12 cellular contexts compared by ENCODE assay signal in the genomic region with DNA sequence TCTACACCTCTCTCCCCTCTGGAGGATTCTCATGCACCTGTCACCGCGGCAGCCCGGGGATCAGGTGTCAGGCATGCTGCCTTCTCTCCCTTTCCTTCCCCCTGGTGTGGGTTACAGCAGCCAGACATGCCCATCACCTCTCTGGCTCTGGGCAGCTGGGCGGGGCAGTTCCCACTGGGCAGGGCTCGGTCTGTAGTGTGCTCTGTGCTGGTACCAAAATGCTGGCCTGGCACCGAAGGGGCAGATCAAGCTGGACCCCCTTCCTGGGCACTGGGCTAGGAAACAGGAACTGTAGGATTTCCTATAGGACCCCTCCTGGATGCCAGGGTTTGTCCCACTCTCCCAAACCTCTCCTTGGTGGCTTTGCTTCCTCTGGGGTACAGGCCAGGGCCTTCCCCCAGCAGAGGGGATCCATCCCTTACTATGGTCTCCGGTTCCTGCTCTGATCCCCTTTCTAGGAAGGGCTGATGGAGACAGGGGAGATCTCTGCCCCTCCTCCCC. TPM values are rescaled to one million over a fixed set of nuclear protein-coding genes. Genes with fewer than 3 reads are reported as not detected.
DNase-seq lines count a peak whose midpoint lies in the region; ATAC-seq and TF ChIP-seq lines count a peak whose summit lies in the region.
"Had no signal": no experiment of that assay in that cellular context is flagged by ENCODE, and none has a peak within 500 bp of the region (broad histone marks: within the 10 kb centered on the region; RNA-seq: fewer than 3 reads in every experiment).

No MANE protein-coding gene starts in this region.

- no peaks in the 10 kb centered on the region for H3K27me3 Mint-ChIP-seq in Caco-2 (ENCODE audit: insufficient read depth, unreplicated experiment)

- no peak for TF ChIP-seq CTCF in Caco-2 (IDR thresholded peaks at IDR 0.05; ENCODE audit: insufficient read depth in 1 of 2, low read depth in 1 of 2, low read length in 1 of 2, severe bottlenecking in 1 of 2, unreplicated experiment in 1 of 2)
- no peak for TF ChIP-seq CTCF in epithelial cell of proximal tubule (conservative IDR thresholded peaks at IDR 0.05; ENCODE audit: low read depth, low read length)
- TF ChIP-seq CTCF in prostate gland (IDR thresholded peaks at IDR 0.05) = no peak

- in situ Hi-C loops in G401 (cut with HindIII; ENCODE audit: low sequenced_read_pairs) = no loop called here

- no peaks in the 10 kb centered on the region for H3K27me3 ChIP-seq in Caco-2 (replicated peaks; ENCODE audit: control insufficient read depth, insufficient read depth, low read length)
- H3K27me3 ChIP-seq in prostate gland (replicated peaks; ENCODE audit: insufficient read depth) = no peaks in the 10 kb centered on the region

- H3K27ac ChIP-seq in prostate gland = no peak overlapping the region

- ATAC-seq in HG02840 (IDR thresholded peaks at IDR 0.05; ENCODE audit: low FRiP score, unreplicated experiment) (no peak), HG02610 (IDR thresholded peaks at IDR 0.05; ENCODE audit: unreplicated experiment) (no peak)

- CTCF ChIA-PET in Caco-2 (lab: Charles Lee) = interaction anchor here (0.6 to 1.9 kb wide), 2 partner anchors 19 to 28 kb away, joined by 5 to 7 read pairs; no protein-coding TSS in a partner anchor

- peaks cover 19% of the 10 kb centered on the region for H3K4me1 Mint-ChIP-seq in Caco-2 (ENCODE audit: low read depth, unreplicated experiment)

- peaks cover 24% of the 10 kb centered on the region for H3K36me3 Mint-ChIP-seq in Caco-2 (ENCODE audit: insufficient read depth, unreplicated experiment)

- H3K9me3 Mint-ChIP-seq in Caco-2 (ENCODE audit: unreplicated experiment) = no peaks in the 10 kb centered on the region

- H3K4me1 ChIP-seq in Caco-2 (peaks cover 31% of the 10 kb centered on the region), prostate gland (replicated peaks) (peaks cover 2% of the 10 kb centered on the region)

- DNase-seq in Caco-2 (peak in 1 of 2 experiments; percentile 18), NCI-H2196 treated with DMSO at 0.1 percent for 48 hours (lab: John Stamatoyannopoulos, UW; ENCODE audit: unreplicated experiment) (peak; percentile 15), epithelial cell of proximal tubule (ENCODE audit: low read depth) (no peak), myocyte (ENCODE audit: low read depth) (peak; percentile 58), prostate gland (ENCODE audit: low spot score) (no peak), G401 (ENCODE audit: low spot score) (no peak)
- DNase-seq: islet precursor cell, NCI-H446 treated with DMSO at 0.1 percent for 48 hours had no signal

- intact Hi-C loops in Caco-2 (cut with micrococcal nuclease; ENCODE audit: unreplicated experiment) = loop anchor here (1.0 kb wide), 1 partner anchor 19 kb away; no protein-coding TSS in a partner anchor
- intact Hi-C loops in prostate gland (cut with DNase I) = no loop called here

- POLR2A ChIA-PET in Caco-2 (lab: Charles Lee) = interaction anchor here (0.6 kb wide), 1 partner anchor 18 kb away, joined by 4 read pairs; the partner anchor contains the start of gene PES1

- peaks cover 2% of the 10 kb centered on the region; the same call in 1 of the 2 replicates for H3K36me3 ChIP-seq in Caco-2 (ENCODE audit: control insufficient read depth, insufficient read depth, low read length)
- peaks cover 16 to 19% of the 10 kb centered on the region in 2 donors for H3K36me3 ChIP-seq in prostate gland

- no peak for TF ChIP-seq POLR2A in prostate gland (IDR thresholded peaks at IDR 0.05)

- no TSS peak for BruUV-seq in Caco-2 (replicated peaks; lab: Mats Ljungman, UMichigan)

- peak overlapping the region; percentile 63 for H3K27ac Mint-ChIP-seq in Caco-2 (ENCODE audit: unreplicated experiment)
- H3K27ac Mint-ChIP-seq: IgD-negative memory B cell had no signal

- peak overlapping the region; percentile 71 for H3K4me3 Mint-ChIP-seq in Caco-2 (ENCODE audit: unreplicated experiment)
- H3K4me3 Mint-ChIP-seq: IgD-negative memory B cell had no signal

- H3K4me3 ChIP-seq in Caco-2 (ENCODE audit: low read depth, low read length) (peak overlapping the region; percentile 73), epithelial cell of proximal tubule (ENCODE audit: low read depth, low read length) (peak overlapping the region; percentile 56), prostate gland (no peak overlapping the region)

- H3K9me3 ChIP-seq in Caco-2 = no peaks in the 10 kb centered on the region
- H3K9me3 ChIP-seq in prostate gland = no peaks in the 10 kb centered on the region

- 45% methylated on average over 7 of the region's 7 CpGs for WGBS in prostate gland

RNA-seq across cellular contexts. Expression of gene GAL3ST1, which starts 0.8 kb away (rescaled TPM):
- total RNA-seq in Caco-2 (2022) = 8.9 and 14.2 TPM in 2 replicates
- total RNA-seq in epithelial cell of proximal tubule = 4.1 and 11.4 TPM in 2 replicates
- total RNA-seq in myocyte = not detected in 2 replicates
- polyA plus RNA-seq in myocyte (2012) = 0.06 TPM
- 1 to 10 TPM; 1.1 to 9.7 TPM for total RNA-seq in prostate gland
- 3.9 TPM in 1 of 2 replicates, not detected in the other for total RNA-seq in G401 (2014; rRNA removed; shearing (Covaris generic))
- polyA plus RNA-seq: IgD-negative memory B cell had no signal

RNA-seq across cellular contexts. Expression of gene PES1, which starts 18.1 kb away (rescaled TPM):
- 110 and 117 TPM in 2 replicates for total RNA-seq in Caco-2 (2022)
- 97.5 and 123 TPM in 2 replicates for total RNA-seq in epithelial cell of proximal tubule
- total RNA-seq in myocyte = 56.1 and 69.8 TPM in 2 replicates
- 58.5 TPM for polyA plus RNA-seq in myocyte (2012)
- total RNA-seq in prostate gland = 10 to 100 TPM; 41.1 to 79.5 TPM
- total RNA-seq in G401 (2014; rRNA removed; shearing (Covaris generic)) = 133 and 162 TPM in 2 replicates

RNA-seq across cellular contexts. Expression of gene SEC14L6, which starts 27.1 kb away (rescaled TPM):
- total RNA-seq in Caco-2 (2022) (0.14 TPM in 1 of 2 replicates, not detected in the other), epithelial cell of proximal tubule (2.1 and 11.6 TPM in 2 replicates), myocyte (not detected in 2 replicates), prostate gland (10 to 100 TPM in 1 of 2 donors, under 1 TPM in 1; 0.23 to 22.9 TPM)
- polyA plus RNA-seq in myocyte (2012) = not detected
- total RNA-seq in G401 (2014; rRNA removed; shearing (Covaris generic)) = not detected in 2 replicates
- total RNA-seq: skeletal muscle tissue had no signal
- polyA plus RNA-seq: IgD-negative memory B cell had no signal

RNA-seq across cellular contexts. Expression of gene TCN2, which starts 33.3 kb away (rescaled TPM):
- total RNA-seq in Caco-2 (2022) (11.9 and 13.8 TPM in 2 replicates), epithelial cell of proximal tubule (6.9 and 9.0 TPM in 2 replicates), myocyte (11.7 and 16.7 TPM in 2 replicates), prostate gland (10 to 100 TPM; 16.7 to 40.7 TPM)
- polyA plus RNA-seq in myocyte (2012) = 16.1 TPM
- 12.9 and 17.1 TPM in 2 replicates for total RNA-seq in G401 (2014; rRNA removed; shearing (Covaris generic))

Comparison
In these comparisons a context has a peak if more than half of its experiments do, and no peak if none do; other contexts are left out.
1. DNase-seq: peak in NCI-H2196 treated with DMSO at 0.1 percent for 48 hours (single experiment) and myocyte (single experiment); none in epithelial cell of proximal tubule (single experiment), prostate gland (single experiment) and G401 (single experiment).
2. H3K4me3 ChIP-seq: peak in Caco-2 (single experiment) and epithelial cell of proximal tubule (single experiment); none in prostate gland (0 of 2).